8 cellular contexts compared by ENCODE assay signal in genomic region chr2:63049291-63050185, GRCh38.
DNase-seq lines count a peak whose midpoint lies in the region; ATAC-seq and TF ChIP-seq lines count a peak whose summit lies in the region.

No MANE protein-coding gene starts in this region.

- peak overlapping the region; percentile 63 for H3K4me3 ChIP-seq in coronary artery

- TF ChIP-seq CTCF in coronary artery (IDR thresholded peaks at IDR 0.05) = no peak
- no peak for TF ChIP-seq CTCF in nephron progenitor cell (IDR thresholded peaks at IDR 0.05)

- peaks cover 97% of the 10 kb centered on the region for H3K27me3 Mint-ChIP-seq in nephron progenitor cell (ENCODE audit: low read depth, poor library complexity)

- no peak overlapping the region for H3K27ac ChIP-seq in coronary artery

- ATAC-seq in HG03095 (IDR thresholded peaks at IDR 0.05; ENCODE audit: unreplicated experiment) (no peak), HG02642 (IDR thresholded peaks at IDR 0.05; ENCODE audit: poor library complexity, unreplicated experiment) (no peak)

- no peak overlapping the region for H3K27ac Mint-ChIP-seq in nephron progenitor cell

- peaks cover 13% of the 10 kb centered on the region for H3K36me3 Mint-ChIP-seq in nephron progenitor cell (ENCODE audit: low read depth)

- peak; percentile 16 for DNase-seq in NCI-H146 (lab: John Stamatoyannopoulos, UW)
- DNase-seq in NCI-H146 treated with DMSO at 0.1 percent for 48 hours (lab: John Stamatoyannopoulos, UW; ENCODE audit: unreplicated experiment) = no peak
- peak; percentile 28 for DNase-seq in NCI-H69 (lab: John Stamatoyannopoulos, UW)
- no peak for DNase-seq in coronary artery (ENCODE audit: low spot score)
- peak; percentile 38 for DNase-seq in nephron progenitor cell
- no peak for DNase-seq in COLO829 (ENCODE audit: low spot score)

- H3K4me3 Mint-ChIP-seq in nephron progenitor cell = peak overlapping the region; percentile 78

- H3K9me3 Mint-ChIP-seq in nephron progenitor cell = peaks cover 4% of the 10 kb centered on the region

- peaks cover 46% of the 10 kb centered on the region for H3K4me1 Mint-ChIP-seq in nephron progenitor cell

Comparison
In these comparisons a context has a peak if more than half of its experiments do, and no peak if none do; other contexts are left out.
1. DNase-seq: peak in NCI-H146 (single experiment), NCI-H69 (single experiment) and nephron progenitor cell (single experiment); none in NCI-H146 treated with DMSO at 0.1 percent for 48 hours (single experiment), coronary artery (single experiment) and COLO829 (single experiment).